In genomic region chr12:49230176-49230575, GRCh38 we compare ENCODE assay signal across 1 cellular context.
TF ChIP-seq lines count a peak whose summit lies in the region.

No MANE protein-coding gene starts in this region.

TF ChIP-seq in HepG2, 621 proteins besides CTCF, POLR2A, EP300 and RAD21 (continued from another document):
- TF ChIP-seq PRDM15 (CRISPR knock-in tag; IDR thresholded peaks at IDR 0.05) (no peak), ZKSCAN8 (CRISPR knock-in tag; IDR thresholded peaks at IDR 0.05; ENCODE audit: borderline replicate concordance) (no peak), MAZ (IDR thresholded peaks at IDR 0.05; ENCODE audit: borderline replicate concordance, low read depth, low read length) (no peak), MAZ (CRISPR knock-in tag; IDR thresholded peaks at IDR 0.05; ENCODE audit: low read depth) (no peak), ZFP36L1 (CRISPR knock-in tag; IDR thresholded peaks at IDR 0.05) (no peak), CERS6 (CRISPR knock-in tag; IDR thresholded peaks at IDR 0.05) (no peak), FOXO4 (CRISPR knock-in tag; conservative IDR thresholded peaks at IDR 0.05) (no peak), ZNF883 (CRISPR knock-in tag; IDR thresholded peaks at IDR 0.05; ENCODE audit: not compliant biosample characterization) (no peak), ZNF703 (CRISPR knock-in tag; IDR thresholded peaks at IDR 0.05; ENCODE audit: borderline replicate concordance) (no peak), ZNF329 (CRISPR knock-in tag; IDR thresholded peaks at IDR 0.05; ENCODE audit: low read depth) (no peak), PHB2 (IDR thresholded peaks at IDR 0.05; ENCODE audit: partially characterized antibody) (no peak), ZNF773 (CRISPR knock-in tag; IDR thresholded peaks at IDR 0.05; ENCODE audit: borderline replicate concordance) (no peak), MTERF4 (CRISPR knock-in tag; IDR thresholded peaks at IDR 0.05) (no peak)
- TF ChIP-seq, protein P1, sequence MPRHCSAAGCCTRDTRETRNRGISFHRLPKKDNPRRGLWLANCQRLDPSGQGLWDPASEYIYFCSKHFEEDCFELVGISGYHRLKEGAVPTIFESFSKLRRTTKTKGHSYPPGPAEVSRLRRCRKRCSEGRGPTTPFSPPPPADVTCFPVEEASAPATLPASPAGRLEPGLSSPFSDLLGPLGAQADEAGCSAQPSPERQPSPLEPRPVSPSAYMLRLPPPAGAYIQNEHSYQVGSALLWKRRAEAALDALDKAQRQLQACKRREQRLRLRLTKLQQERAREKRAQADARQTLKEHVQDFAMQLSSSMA (CRISPR knock-in tag; IDR thresholded peaks at IDR 0.05) = no peak
TF ChIP-seq in HepG2: peak in this region for 0.
